ENCODE assay signal across 1 cellular context in genomic region chr1:160705176-160705745, GRCh38.
TF ChIP-seq lines count a peak whose summit lies in the region.

No MANE protein-coding gene starts in this region.

TF ChIP-seq in HepG2, 621 proteins besides CTCF, POLR2A, EP300 and RAD21:
- TF ChIP-seq ATF7 (IDR thresholded peaks at IDR 0.05) (no peak), ATF7 (CRISPR knock-in tag; IDR thresholded peaks at IDR 0.05) (no peak), JUN (CRISPR knock-in tag; IDR thresholded peaks at IDR 0.05) (no peak), FOSL1 (CRISPR knock-in tag; IDR thresholded peaks at IDR 0.05; ENCODE audit: borderline replicate concordance) (no peak), YEATS4 (CRISPR knock-in tag; IDR thresholded peaks at IDR 0.05; ENCODE audit: borderline replicate concordance) (no peak), ZNF441 (CRISPR knock-in tag; IDR thresholded peaks at IDR 0.05; ENCODE audit: borderline replicate concordance) (no peak), ATRX (CRISPR knock-in tag; IDR thresholded peaks at IDR 0.05; ENCODE audit: borderline replicate concordance) (no peak), ZNF816 (CRISPR knock-in tag; IDR thresholded peaks at IDR 0.05; ENCODE audit: borderline replicate concordance) (no peak), CHD4 (IDR thresholded peaks at IDR 0.05; ENCODE audit: borderline replicate concordance, low read length) (no peak)
